ENCODE assay signal across 31 cellular contexts in the genomic region with DNA sequence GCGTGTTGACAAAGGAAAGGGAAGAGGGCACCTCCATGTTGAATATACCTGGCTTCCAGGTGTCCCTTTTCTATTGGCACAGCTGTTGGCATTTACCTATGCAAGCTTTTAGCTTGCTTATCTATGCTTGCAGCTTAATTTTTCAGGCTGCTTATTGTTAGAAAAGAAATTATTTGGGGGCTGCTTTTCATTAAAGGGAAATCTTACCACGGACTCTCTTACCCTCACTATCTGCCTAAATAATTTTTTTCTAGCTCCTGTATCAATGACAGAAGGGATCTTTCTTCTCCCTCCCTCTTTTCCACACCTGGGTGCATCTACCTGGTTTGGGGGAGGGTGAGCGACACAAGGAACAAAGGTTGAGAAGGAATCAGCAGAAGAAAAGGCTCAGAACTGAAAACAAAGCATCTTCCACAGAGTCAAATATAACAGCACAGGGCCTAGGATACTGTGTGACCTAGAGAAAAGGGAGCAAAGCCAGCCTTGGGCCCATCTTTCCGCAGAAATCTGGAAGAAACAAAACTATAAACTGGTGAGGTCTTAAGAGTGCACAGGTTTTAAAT. TPM values are rescaled to one million over a fixed set of nuclear protein-coding genes. Genes with fewer than 3 reads are reported as not detected.
DNase-seq lines count a peak whose midpoint lies in the region; ATAC-seq and TF ChIP-seq lines count a peak whose summit lies in the region.
"Had no signal": no experiment of that assay in that cellular context is flagged by ENCODE, and none has a peak within 500 bp of the region (broad histone marks: within the 10 kb centered on the region; RNA-seq: fewer than 3 reads in every experiment).

No MANE protein-coding gene starts in this region.

- H3K27me3 ChIP-seq in CD8-positive, alpha-beta T cell (ENCODE audit: insufficient read depth, low read length): no peaks in the 10 kb centered on the region
- H3K27me3 ChIP-seq in HUES48 (ENCODE audit: control insufficient read depth, insufficient read depth, low read length) (no peaks in the 10 kb centered on the region), iPS-20b (ENCODE audit: insufficient read depth, low read length) (no peaks in the 10 kb centered on the region)
- H3K27me3 ChIP-seq: pancreas had no signal

- no peaks in the 10 kb centered on the region for H3K36me3 ChIP-seq in CD8-positive, alpha-beta T cell (ENCODE audit: insufficient read depth, low read length)
- H3K36me3 ChIP-seq in HUES48 (ENCODE audit: control insufficient read depth, insufficient read depth, low read length) (no peaks in the 10 kb centered on the region), iPS-20b (ENCODE audit: insufficient read depth, low read depth, low read length) (no peaks in the 10 kb centered on the region)
- H3K36me3 ChIP-seq: pancreas had no signal

- POLR2A ChIA-PET in CD8-positive, alpha-beta T cell (lab: Charles Lee): interaction anchor here (0.8 kb wide), 1 partner anchor 25 kb away, joined by 4 read pairs; the partner anchor contains the start of gene TRIM4

- no peak for TF ChIP-seq CTCF in CD8-positive, alpha-beta T cell (IDR thresholded peaks at IDR 0.05)

- H3K9me3 ChIP-seq in CD8-positive, alpha-beta T cell (ENCODE audit: low read length): no peaks in the 10 kb centered on the region
- peaks cover 15% of the 10 kb centered on the region; the same call in 1 of the 2 replicates for H3K9me3 ChIP-seq in HUES48 (ENCODE audit: control insufficient read depth, insufficient read depth, low read length)
- peaks cover under 1% of the 10 kb centered on the region; the same call in 1 of the 2 replicates for H3K9me3 ChIP-seq in iPS-20b (ENCODE audit: insufficient read depth, low read depth, low read length)
- H3K9me3 ChIP-seq: pancreas, SK-N-SH had no signal

- intact Hi-C loops in CD8-positive, alpha-beta T cell (cut with DNase I, micrococcal nuclease): no loop called here

- peaks cover 7% of the 10 kb centered on the region for H3K4me1 ChIP-seq in CD8-positive, alpha-beta T cell (ENCODE audit: insufficient read depth, low read length)
- H3K4me1 ChIP-seq in HUES48 (ENCODE audit: control insufficient read depth, insufficient read depth, low read length) (peaks cover 26% of the 10 kb centered on the region), iPS-20b (ENCODE audit: insufficient read depth, low read length) (peaks cover 9% of the 10 kb centered on the region; the same call in 1 of the 2 replicates)
- H3K4me1 ChIP-seq: pancreas had no signal

- H3K27ac Mint-ChIP-seq in CD8-positive, alpha-beta T cell: no peak overlapping the region
- H3K27ac Mint-ChIP-seq: dendritic cell treated with granulocyte-macrophage colony-stimulating factor and Interleukin-4, amounts not matched to agents 40 ng/mL and 50 ng/mL, for 4 days; immature natural killer cell; stimulated activated effector memory CD8-positive, alpha-beta T cell treated with anti-CD3 and anti-CD28 coated beads, Interleukin-12 subunit alpha, Interleukin-12 subunit beta, amount 100 ng/mL, for 72 hours; T-helper 1 cell treated with Interleukin-12 subunit alpha and Interleukin-12 subunit beta and Interleukin-4 antibody, amounts not matched to agents 30 μg/mL and 1 μg/mL, for 36 hours had no signal

- H3K27me3 Mint-ChIP-seq in CD8-positive, alpha-beta T cell (ENCODE audit: low read depth): peaks cover 32% of the 10 kb centered on the region

- no peak overlapping the region for H3K27ac ChIP-seq in CD8-positive, alpha-beta T cell (ENCODE audit: low read depth, low read length)
- H3K27ac ChIP-seq in HUES48 (ENCODE audit: low read depth, low read length) (peak overlapping the region; percentile 87), iPS-20b (ENCODE audit: low read length) (peak overlapping the region; percentile 94)
- H3K27ac ChIP-seq: C4-2B, pancreas had no signal

- CTCF ChIA-PET in CD8-positive, alpha-beta T cell (lab: Charles Lee): interaction anchor here (1.2 kb wide), 1 partner anchor 47 kb away, joined by 3 read pairs; no protein-coding TSS in a partner anchor

- no peaks in the 10 kb centered on the region for H3K36me3 Mint-ChIP-seq in CD8-positive, alpha-beta T cell
- H3K36me3 Mint-ChIP-seq: stimulated activated effector memory CD8-positive, alpha-beta T cell treated with anti-CD3 and anti-CD28 coated beads, Interleukin-12 subunit alpha, Interleukin-12 subunit beta, amount 100 ng/mL, for 72 hours had no signal

- ATAC-seq in CD8-positive, alpha-beta T cell: no peak
- ATAC-seq: esophagus mucosa; K562; pancreas; PC-3; stimulated activated effector memory CD8-positive, alpha-beta T cell treated with anti-CD3 and anti-CD28 coated beads, Interleukin-12 subunit alpha, Interleukin-12 subunit beta, amount 100 ng/mL, for 72 hours had no signal

- peaks cover 11% of the 10 kb centered on the region for H3K4me1 Mint-ChIP-seq in CD8-positive, alpha-beta T cell (ENCODE audit: low read depth)
- H3K4me1 Mint-ChIP-seq: stimulated activated effector memory CD8-positive, alpha-beta T cell treated with anti-CD3 and anti-CD28 coated beads, Interleukin-12 subunit alpha, Interleukin-12 subunit beta, amount 100 ng/mL, for 72 hours had no signal

- H3K9ac ChIP-seq in HUES48 (ENCODE audit: low read depth, low read length) (peak overlapping the region; percentile 79), iPS-20b (ENCODE audit: low read depth, low read length) (peak overlapping the region; percentile 71)
- H3K9ac ChIP-seq: SK-N-SH had no signal

- H3K9me3 Mint-ChIP-seq in CD8-positive, alpha-beta T cell: no peaks in the 10 kb centered on the region
- H3K9me3 Mint-ChIP-seq: central memory CD8-positive, alpha-beta T cell; stimulated activated effector memory CD8-positive, alpha-beta T cell treated with anti-CD3 and anti-CD28 coated beads, Interleukin-12 subunit alpha, Interleukin-12 subunit beta, amount 100 ng/mL, for 72 hours had no signal

- no peak for DNase-seq in CD8-positive, alpha-beta T cell
- DNase-seq in NCI-H69 (lab: John Stamatoyannopoulos, UW): peak; percentile 45
- no peak for DNase-seq in NCI-H1048 (lab: John Stamatoyannopoulos, UW)
- DNase-seq in middle frontal gyrus (ENCODE audit: extremely low spot score, low spot score): no peak
- no peak for DNase-seq in NCI-H2029 (lab: John Stamatoyannopoulos, UW)
- no peak for DNase-seq in activated naive CD4-positive, alpha-beta T cell treated with anti-CD3 and anti-CD28 coated beads, Interleukin-2, amount 50 U/mL, for 16 hours
- DNase-seq: activated T-cell treated with anti-CD3 and anti-CD28 coated beads, Interleukin-2, amount 50 U/mL, for 48 hours; immature natural killer cell; mammary epithelial cell; NCI-H1105 treated with DMSO at 0.1 percent for 48 hours; NCI-H2081 treated with DMSO at 0.1 percent for 48 hours; NCI-H446; pancreas; PC-3; SK-N-SH; stimulated activated CD4-positive, alpha-beta T cell treated with anti-CD3 and anti-CD28 coated beads, Interleukin-15, amount 100 ng/mL, for 24 hours; trophoblast cell had no signal

- peak overlapping the region; percentile 54 for H3K4me3 Mint-ChIP-seq in CD8-positive, alpha-beta T cell
- H3K4me3 Mint-ChIP-seq: central memory CD8-positive, alpha-beta T cell; dendritic cell treated with granulocyte-macrophage colony-stimulating factor and Interleukin-4, amounts not matched to agents 40 ng/mL and 50 ng/mL, for 4 days; stimulated activated effector memory CD8-positive, alpha-beta T cell treated with anti-CD3 and anti-CD28 coated beads, Interleukin-12 subunit alpha, Interleukin-12 subunit beta, amount 100 ng/mL, for 72 hours; T-helper 1 cell treated with Interleukin-12 subunit alpha and Interleukin-12 subunit beta and Interleukin-4 antibody, amounts not matched to agents 30 μg/mL and 1 μg/mL, for 36 hours had no signal

- peak overlapping the region; percentile 27 for H3K4me3 ChIP-seq in CD8-positive, alpha-beta T cell (ENCODE audit: low read depth, low read length)
- H3K4me3 ChIP-seq in HUES48 (ENCODE audit: low read depth, low read length) (peak overlapping the region; percentile 14; the same call in 1 of the 2 replicates), iPS-20b (ENCODE audit: low read length) (peak overlapping the region; percentile 8; the same call in 1 of the 2 replicates)
- H3K4me3 ChIP-seq: pancreas had no signal

RNA-seq across cellular contexts. Expression of gene GJC3, which starts 15.2 kb away (rescaled TPM):
- total RNA-seq in CD8-positive, alpha-beta T cell: not detected
- total RNA-seq: Daoy, fibroblast of villous mesenchyme, HT-29, MCF 10A, renal cortical epithelial cell had no signal

RNA-seq across cellular contexts. Expression of gene TRIM4, which starts 25.3 kb away (rescaled TPM):
- total RNA-seq in CD8-positive, alpha-beta T cell: 10 to 100 TPM; 22.5 to 24.9 TPM

RNA-seq across cellular contexts. Expression of gene AZGP1, which starts 31.2 kb away (rescaled TPM):
- not detected for total RNA-seq in CD8-positive, alpha-beta T cell
- total RNA-seq: fibroblast of villous mesenchyme, renal cortical epithelial cell had no signal
